ENCODE assay signal across 27 cellular contexts in genomic region chr7:132246591-132246990, GRCh38.
"Had no signal": no experiment of that assay in that cellular context is flagged by ENCODE, and none has a peak within 500 bp of the region (broad histone marks: within the 10 kb centered on the region; RNA-seq: fewer than 3 reads in every experiment).

No MANE protein-coding gene starts in this region.

- H3K36me3 ChIP-seq: stomach, suprapubic skin, thoracic aorta, thyroid gland, tibial artery, tibial nerve, transverse colon, upper lobe of left lung, upper lobe of right lung, uterus, vagina had no signal

- H3K4me1 ChIP-seq: upper lobe of right lung, uterus had no signal

- H3K4me3 ChIP-seq: stomach, suprapubic skin, testis, thoracic aorta, thyroid gland, tibial artery, tibial nerve, transverse colon, upper lobe of left lung, upper lobe of right lung, uterus, vagina had no signal

- DNase-seq: stimulated activated CD4-positive, alpha-beta T cell treated with anti-CD3 and anti-CD28 coated beads, Interleukin-2, amount 100 ng/mL, for 48 hours; stimulated activated CD4-positive, alpha-beta T cell treated with anti-CD3 and anti-CD28 coated beads, Interleukin-4, amount 100 ng/mL, for 1 hour; stimulated activated CD4-positive, alpha-beta T cell treated with anti-CD3 and anti-CD28 coated beads, Interleukin-4, amount 100 ng/mL, for 24 hours; stimulated activated CD4-positive, alpha-beta T cell treated with anti-CD3 and anti-CD28 coated beads, Interleukin-4, amount 100 ng/mL, for 4 hours; stimulated activated CD8-positive, alpha-beta memory T cell treated with anti-CD3 and anti-CD28 coated beads, Interleukin-4, amount 100 ng/mL, for 48 hours; stimulated activated naive B cell treated with anti-CD40 and anti-IgM and Interleukin-4, amounts not matched to agents 10 μg/mL and 1 μg/mL and 100 μg/mL, for 72 hours; stimulated activated naive CD4-positive, alpha-beta T cell; stimulated activated naive CD4-positive, alpha-beta T cell treated with Interleukin-2 at 50 U/mL for 16 hours; stimulated activated naive CD8-positive, alpha-beta T cell treated with anti-CD3 and anti-CD28 coated beads, Interleukin-15, amount 100 ng/mL, for 72 hours; stimulated activated naive CD8-positive, alpha-beta T cell treated with anti-CD3 and anti-CD28 coated beads, Interleukin-15, Interleukin-2, amounts not matched to agents 100 U/mL and 50 U/mL, for 24 hours; stomach; substantia nigra; testis; thyroid gland; tibial artery; transverse colon; trophoblast cell; upper lobe of left lung; upper lobe of right lung; uterus had no signal

- ATAC-seq: stimulated activated effector memory CD8-positive, alpha-beta T cell treated with anti-CD3 and anti-CD28 coated beads, Interleukin-12 subunit alpha, Interleukin-12 subunit beta, amount 100 ng/mL, for 72 hours; stimulated activated memory B cell treated with anti-CD40 and anti-IgM and Interleukin-4, amounts not matched to agents 10 μg/mL and 1 μg/mL and 100 μg/mL, for 72 hours; stimulated activated naive B cell treated with anti-CD40 and anti-IgM and Interleukin-4, amounts not matched to agents 10 μg/mL and 1 μg/mL and 100 μg/mL, for 72 hours; stimulated activated naive CD8-positive, alpha-beta T cell treated with anti-CD3 and anti-CD28 coated beads, Interleukin-15, amount 100 ng/mL, for 72 hours; stimulated activated naive CD8-positive, alpha-beta T cell treated with anti-CD3 and anti-CD28 coated beads, Interleukin-15, Interleukin-2, amounts not matched to agents 100 U/mL and 50 U/mL, for 24 hours; upper lobe of right lung had no signal

- FAIRE-seq: urothelium cell line had no signal

- H3K9me3 ChIP-seq: suprapubic skin, testis, thoracic aorta, thyroid gland, tibial artery, transverse colon, upper lobe of left lung, upper lobe of right lung, uterus, vagina had no signal

- H3K27ac ChIP-seq: stomach, suprapubic skin, testis, thoracic aorta, thyroid gland, tibial artery, tibial nerve, transverse colon, upper lobe of left lung, upper lobe of right lung, uterus, vagina had no signal

- H3K27me3 ChIP-seq: stomach, suprapubic skin, testis, thyroid gland, tibial artery, transverse colon, upper lobe of left lung, upper lobe of right lung, uterus, vagina had no signal
